11 cellular contexts compared by ENCODE assay signal in genomic region chr1:167263784-167264464, GRCh38. TPM values are rescaled to one million over a fixed set of nuclear protein-coding genes. Genes with fewer than 3 reads are reported as not detected.
DNase-seq lines count a peak whose midpoint lies in the region; ATAC-seq and TF ChIP-seq lines count a peak whose summit lies in the region.
"Had no signal": no experiment of that assay in that cellular context is flagged by ENCODE, and none has a peak within 500 bp of the region (broad histone marks: within the 10 kb centered on the region; RNA-seq: fewer than 3 reads in every experiment).

No MANE protein-coding gene starts in this region.

- H3K36me3 ChIP-seq in neutrophil, result no peaks in the 10 kb centered on the region
- no peaks in the 10 kb centered on the region for H3K36me3 ChIP-seq in brain microvascular endothelial cell (replicated peaks)
- H3K36me3 ChIP-seq in GM23248 (ENCODE audit: low read depth), result no peaks in the 10 kb centered on the region

- H3K79me2 ChIP-seq in GM23248 (ENCODE audit: insufficient read depth), result peaks cover 78% of the 10 kb centered on the region

- no peak for DNase-seq in activated CD4-positive, alpha-beta T cell treated with anti-CD3 and anti-CD28 coated beads for 36 hours
- DNase-seq in activated CD4-positive, alpha-beta T cell treated with anti-CD3 and anti-CD28 coated beads, Interleukin-2, amount 50 U/mL, for 48 hours, result no peak
- DNase-seq in HT1080 (ENCODE audit: low read depth) (peak; percentile 40), T-helper 17 cell (no peak), NCI-H1105 treated with DMSO at 0.1 percent for 48 hours (lab: John Stamatoyannopoulos, UW) (no peak), brain microvascular endothelial cell (no peak), GM23248 (no peak)
- DNase-seq: activated CD4-positive, alpha-beta memory T cell treated with anti-CD3 and anti-CD28 coated beads, Interleukin-2, amount 10 ng/mL, durations not matched to agents 7 days and 5 days; NCI-H1048; SHP77 treated with DMSO at 0.1 percent for 48 hours had no signal

- no peak overlapping the region for H3K4me3 Mint-ChIP-seq in activated CD4-positive, alpha-beta T cell treated with anti-CD3 and anti-CD28 coated beads for 36 hours
- no peak overlapping the region for H3K4me3 Mint-ChIP-seq in T-helper 17 cell
- H3K4me3 Mint-ChIP-seq: activated CD4-positive, alpha-beta memory T cell treated with anti-CD3 and anti-CD28 coated beads, Interleukin-2, amount 10 ng/mL, durations not matched to agents 7 days and 5 days had no signal

- H4K20me1 ChIP-seq in GM23248 (ENCODE audit: insufficient read depth), result peaks cover 7% of the 10 kb centered on the region; the same call in 1 of the 2 replicates

- H3K9ac ChIP-seq in GM23248, result no peak overlapping the region

- CTCF ChIA-PET in activated CD4-positive, alpha-beta T cell treated with anti-CD3 and anti-CD28 coated beads for 36 hours (lab: Charles Lee), result interaction anchor here (0.9 to 1.5 kb wide), 8 partner anchors 13 to 277 kb away, joined by 3 to 4 read pairs (median 4); no protein-coding TSS in a partner anchor

- POLR2A ChIA-PET in activated CD4-positive, alpha-beta T cell treated with anti-CD3 and anti-CD28 coated beads for 36 hours (lab: Charles Lee), result interaction anchor here (0.6 kb wide), 1 partner anchor 192 kb away, joined by 3 read pairs; no protein-coding TSS in a partner anchor

- in situ Hi-C loops in brain microvascular endothelial cell (cut with HindIII; ENCODE audit: low pct_ligation_motif_present, low sequenced_read_pairs) (no loop called here), GM23248 (cut with MboI) (loop anchor here (10.0 to 25.0 kb wide), 2 partner anchors 181 to 273 kb away; no protein-coding TSS in a partner anchor)

- H3K4me3 ChIP-seq in neutrophil (ENCODE audit: low read depth in 1 of 2, low read length in 1 of 2) (no peak overlapping the region), brain microvascular endothelial cell (ENCODE audit: low read depth, low read length) (no peak overlapping the region), GM23248 (no peak overlapping the region)

- TF ChIP-seq CTCF in neutrophil (IDR thresholded peaks at IDR 0.05) (no peak), brain microvascular endothelial cell (IDR thresholded peaks at IDR 0.05; ENCODE audit: low read depth, low read length, missing control alignments) (no peak)

- no peaks in the 10 kb centered on the region for H3K9me3 Mint-ChIP-seq in activated CD4-positive, alpha-beta T cell treated with anti-CD3 and anti-CD28 coated beads for 36 hours (ENCODE audit: low read depth)
- H3K9me3 Mint-ChIP-seq: activated CD4-positive, alpha-beta memory T cell treated with anti-CD3 and anti-CD28 coated beads, Interleukin-2, amount 10 ng/mL, durations not matched to agents 7 days and 5 days had no signal

- peak overlapping the region; percentile 40 for H3K27ac ChIP-seq in neutrophil
- no peak overlapping the region for H3K27ac ChIP-seq in brain microvascular endothelial cell
- H3K27ac ChIP-seq in GM23248, result no peak overlapping the region

- no peak overlapping the region for H3K27ac Mint-ChIP-seq in activated CD4-positive, alpha-beta T cell treated with anti-CD3 and anti-CD28 coated beads for 36 hours
- H3K27ac Mint-ChIP-seq in T-helper 17 cell, result no peak overlapping the region
- H3K27ac Mint-ChIP-seq: activated CD4-positive, alpha-beta memory T cell treated with anti-CD3 and anti-CD28 coated beads, Interleukin-2, amount 10 ng/mL, durations not matched to agents 7 days and 5 days had no signal

- H3K4me1 ChIP-seq in neutrophil (ENCODE audit: control insufficient read depth in 1 of 2, insufficient read depth in 1 of 2, low read depth in 1 of 2, low read length in 1 of 2), result peaks cover 18 to 24% of the 10 kb centered on the region in 2 experiments
- 0 out of 2 replicates have a peak, but pooled peaks cover 9% of the 10 kb centered on the region for H3K4me1 ChIP-seq in GM23248 (ENCODE audit: insufficient read depth)

- H3K27me3 Mint-ChIP-seq in activated CD4-positive, alpha-beta T cell treated with anti-CD3 and anti-CD28 coated beads for 36 hours, result no peaks in the 10 kb centered on the region
- no peaks in the 10 kb centered on the region for H3K27me3 Mint-ChIP-seq in T-helper 17 cell
- H3K27me3 Mint-ChIP-seq: activated CD4-positive, alpha-beta memory T cell treated with anti-CD3 and anti-CD28 coated beads, Interleukin-2, amount 10 ng/mL, durations not matched to agents 7 days and 5 days had no signal

- H2AFZ ChIP-seq in GM23248, result no peak overlapping the region

- 0 out of 2 replicates have a peak, but pooled peaks cover 4% of the 10 kb centered on the region for H3F3A ChIP-seq in GM23248 (ENCODE audit: insufficient read depth)

- peaks cover 28% of the 10 kb centered on the region for H3K4me1 Mint-ChIP-seq in activated CD4-positive, alpha-beta T cell treated with anti-CD3 and anti-CD28 coated beads for 36 hours
- peaks cover 20% of the 10 kb centered on the region for H3K4me1 Mint-ChIP-seq in T-helper 17 cell

- H3K9me2 ChIP-seq in GM23248 (ENCODE audit: insufficient read depth), result no peaks in the 10 kb centered on the region

- H3K27me3 ChIP-seq in neutrophil (no peaks in the 10 kb centered on the region), brain microvascular endothelial cell (replicated peaks) (no peaks in the 10 kb centered on the region), GM23248 (replicated peaks; ENCODE audit: insufficient read depth) (no peaks in the 10 kb centered on the region)

- ATAC-seq in activated CD4-positive, alpha-beta T cell treated with anti-CD3 and anti-CD28 coated beads for 36 hours, result peak; percentile 43
- ATAC-seq in T-helper 17 cell, result peak; percentile 35

- no peaks in the 10 kb centered on the region for H3K9me3 ChIP-seq in T-helper 17 cell (ENCODE audit: control insufficient read depth, low read length, poor library complexity, severe bottlenecking)
- H3K9me3 ChIP-seq in neutrophil, result no peaks in the 10 kb centered on the region
- H3K9me3 ChIP-seq in GM23248 (ENCODE audit: low read depth), result no peaks in the 10 kb centered on the region

- intact Hi-C loops in activated CD4-positive, alpha-beta T cell treated with anti-CD3 and anti-CD28 coated beads for 36 hours (cut with DNase I, micrococcal nuclease), result loop anchor here in 1 of 2 experiments (10.0 kb wide), 1 partner anchor 141 kb away; no protein-coding TSS in a partner anchor

- H3K36me3 Mint-ChIP-seq in activated CD4-positive, alpha-beta T cell treated with anti-CD3 and anti-CD28 coated beads for 36 hours (ENCODE audit: low read depth), result no peaks in the 10 kb centered on the region
- H3K36me3 Mint-ChIP-seq in T-helper 17 cell (ENCODE audit: low read depth), result peaks cover 2% of the 10 kb centered on the region

- H3K4me2 ChIP-seq in GM23248 (ENCODE audit: unreplicated experiment), result no peak overlapping the region

RNA-seq across cellular contexts. Expression of gene POU2F1, which starts 43.2 kb away (rescaled TPM):
- 10 to 100 TPM; 20.3 to 21.6 TPM for total RNA-seq in activated CD4-positive, alpha-beta T cell treated with anti-CD3 and anti-CD28 coated beads for 36 hours
- total RNA-seq in HT1080 (2014; rRNA removed; shearing (Covaris generic)), result 4.6 and 5.0 TPM in 2 replicates
- 2.8 and 4.0 TPM in 2 replicates for polyA plus RNA-seq in HT1080 (2015; cell fraction: cytosol; rRNA removed)
- polyA plus RNA-seq in HT1080 (2015; cell fraction: nucleus; rRNA removed), result 8.0 and 12.5 TPM in 2 replicates
- 10 to 100 TPM; 28.7 to 31.2 TPM for total RNA-seq in T-helper 17 cell
- total RNA-seq in GM23248 (2014; rRNA removed; shearing (Covaris generic)), result 2.3 and 3.4 TPM in 2 replicates
- polyA plus RNA-seq in GM23248 (2016; fragmentation: Nextera tagmentation; extraction: Ambion mirVana), result 3.7 TPM in 2 replicates
